In the genomic region with DNA sequence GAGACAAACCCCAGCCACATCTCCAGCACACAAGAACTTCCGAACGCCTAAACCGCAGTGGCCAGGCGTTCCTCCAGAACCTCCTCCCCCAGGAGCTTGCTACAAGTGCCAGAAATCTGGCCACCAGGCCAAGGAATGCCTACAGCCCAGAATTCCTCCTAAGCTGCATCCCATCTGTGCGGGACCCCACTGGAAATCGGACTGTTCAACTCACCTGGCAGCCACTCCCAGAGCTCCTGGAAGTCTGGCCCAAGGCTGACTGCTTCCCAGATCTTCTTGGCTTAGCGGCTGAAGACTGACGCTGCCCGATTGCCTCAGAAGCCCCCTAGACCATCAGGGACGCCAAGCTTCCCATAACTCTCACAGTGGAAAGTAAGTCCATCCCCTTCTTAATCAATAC, we compare ENCODE assay signal across 7 cellular contexts. TPM values are rescaled to one million over a fixed set of nuclear protein-coding genes. Genes with fewer than 3 reads are reported as not detected.
"Had no signal": no experiment of that assay in that cellular context is flagged by ENCODE, and none has a peak within 500 bp of the region (broad histone marks: within the 10 kb centered on the region; RNA-seq: fewer than 3 reads in every experiment).

No MANE protein-coding gene starts in this region.

RNA-seq across cellular contexts. Expression of gene GAL, which starts 48.5 kb away (rescaled TPM):
- total RNA-seq: natural killer cell, occipital lobe, osteoblast, right atrium auricular region, sciatic nerve, spleen, upper lobe of right lung had no signal
- polyA plus RNA-seq: spleen had no signal
